In the genomic region with DNA sequence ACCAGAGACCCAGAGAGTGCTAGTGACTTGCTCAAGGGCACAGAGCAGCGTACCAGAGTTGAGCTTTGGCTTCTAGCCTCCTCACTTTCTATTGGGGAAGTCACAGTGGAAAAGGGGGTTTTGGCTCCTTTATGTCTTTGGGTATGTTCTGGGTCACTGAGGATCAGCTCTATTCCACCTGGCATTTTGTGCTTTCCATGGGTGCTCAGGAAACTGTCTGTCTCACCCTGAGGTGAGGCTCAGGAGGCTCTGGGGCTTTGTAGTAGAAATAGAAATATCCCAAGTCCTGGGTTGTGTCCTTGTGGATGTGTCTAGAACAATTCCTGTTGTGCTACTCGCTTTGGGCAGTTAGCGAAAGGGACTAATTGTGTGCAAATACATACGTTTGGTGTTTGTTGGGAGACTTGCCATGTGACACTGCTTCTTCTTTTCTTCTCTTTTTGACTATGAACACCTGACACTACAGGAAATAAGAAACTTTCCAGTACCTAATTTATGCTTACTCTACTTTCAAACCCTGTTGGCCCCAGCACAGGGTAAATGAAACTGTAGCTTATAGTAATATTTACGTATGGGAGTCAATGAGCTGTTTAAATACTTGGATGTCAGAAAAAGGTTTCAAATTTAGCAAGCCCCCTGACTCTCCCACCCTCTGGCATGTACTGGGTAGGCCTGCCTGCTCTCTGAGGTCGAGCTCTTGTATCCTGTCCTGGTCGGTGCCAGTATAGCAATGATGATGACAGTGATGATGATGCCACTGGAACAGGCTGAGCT, we compare ENCODE assay signal across 8 cellular contexts. TPM values are rescaled to one million over a fixed set of nuclear protein-coding genes. Genes with fewer than 3 reads are reported as not detected.
DNase-seq lines count a peak whose midpoint lies in the region; ATAC-seq, FAIRE-seq and TF ChIP-seq lines count a peak whose summit lies in the region.

No MANE protein-coding gene starts in this region.

- peak overlapping the region; percentile 34; the same call in 1 of the 2 replicates for H3K4me3 ChIP-seq in GM12878
- no peak overlapping the region for H3K4me3 ChIP-seq in vagina

- peak overlapping the region; percentile 70 for H3K4me2 ChIP-seq in GM12878 (ENCODE audit: control insufficient read depth, insufficient read depth)

- peak; percentile 85 for DNase-seq in activated effector memory CD4-positive, alpha-beta T cell treated with anti-CD3 and anti-CD28 coated beads, Interleukin-2, amount 50 U/mL, for 16 hours
- DNase-seq in activated effector memory CD4-positive, alpha-beta T cell treated with Interleukin-2 at 50 U/mL for 16 hours = no peak
- DNase-seq in GM12878 (ENCODE audit: low read depth, low spot score) (peak; percentile 82), vagina (ENCODE audit: extremely low spot score in 2 of 2) (no peak), RCC 7860 (ENCODE audit: low spot score) (no peak), kidney glomerular epithelial cell (lab: John Stamatoyannopoulos, UW) (no peak), NCI-H1694 (lab: John Stamatoyannopoulos, UW) (no peak)

- TF ChIP-seq CTCF in GM12878 (IDR thresholded peaks at IDR 0.05 in 2 of 3, conservative IDR thresholded peaks at IDR 0.05 in 1 of 3; ENCODE audit: control insufficient read depth in 2 of 3, extremely low read depth in 1 of 3, insufficient read depth in 1 of 3, low read depth in 3 of 3, low read length in 3 of 3) (no peak), vagina (IDR thresholded peaks at IDR 0.05) (no peak)

- TF ChIP-seq EP300 in GM12878 (IDR thresholded peaks at IDR 0.05; ENCODE audit: borderline replicate concordance in 1 of 2, control insufficient read depth in 1 of 2, low read depth in 2 of 2, low read length in 2 of 2) = peak; percentile 96

- peaks cover 74% of the 10 kb centered on the region for H3K4me1 ChIP-seq in GM12878 (ENCODE audit: control insufficient read depth, insufficient read depth, low read length)
- H3K4me1 ChIP-seq in vagina = peaks cover 91% of the 10 kb centered on the region

- peaks cover 9 to 15% of the 10 kb centered on the region in 2 experiments; a peak in 3 of 4 replicates for H3K36me3 ChIP-seq in GM12878 (ENCODE audit: control insufficient read depth in 2 of 2, insufficient read depth in 2 of 2, low read length in 1 of 2)
- no peaks in the 10 kb centered on the region for H3K36me3 ChIP-seq in vagina

- no peaks in the 10 kb centered on the region for H3K9me3 ChIP-seq in GM12878 (replicated peaks; ENCODE audit: control insufficient read depth, insufficient read depth, low read length)
- H3K9me3 ChIP-seq in vagina = no peaks in the 10 kb centered on the region

- H3K27me3 ChIP-seq in GM12878 (replicated peaks in 1 of 2; ENCODE audit: control insufficient read depth in 2 of 2, insufficient read depth in 2 of 2, low read length in 1 of 2) (no peaks in the 10 kb centered on the region), vagina (no peaks in the 10 kb centered on the region)

- peaks cover 72% of the 10 kb centered on the region for H3K79me2 ChIP-seq in GM12878 (ENCODE audit: control insufficient read depth, insufficient read depth, low read length)

- RAD21 ChIA-PET in GM12878 (lab: Charles Lee; ENCODE audit: unreplicated experiment) = interaction anchor here (0.8 to 4.1 kb wide), 26 partner anchors 9 to 155 kb away, joined by 3 to 194 read pairs (median 5); a partner anchor contains a TSS

- peak; percentile 86 for FAIRE-seq in GM12878 (lab: Jason Lieb, UNC)
- FAIRE-seq in RCC 7860 (lab: Jason Lieb, UNC) = no peak

- H2AFZ ChIP-seq in GM12878 (ENCODE audit: control insufficient read depth, low read depth, low read length) = no peak overlapping the region

- peak; percentile 18; the same call in 1 of the 2 replicates for TF ChIP-seq RAD21 in GM12878 (IDR thresholded peaks at IDR 0.05; ENCODE audit: insufficient read depth, low read depth, low read length)

- H3K27ac ChIP-seq in GM12878 (ENCODE audit: control insufficient read depth, insufficient read depth) (peak overlapping the region; percentile 98), vagina (peak overlapping the region; percentile 12)

- no peaks in the 10 kb centered on the region for H4K20me1 ChIP-seq in GM12878 (ENCODE audit: control insufficient read depth, insufficient read depth)

- peak overlapping the region; percentile 68 for H3K9ac ChIP-seq in GM12878 (ENCODE audit: control insufficient read depth, insufficient read depth, low read length)

- ATAC-seq in HG03378 (IDR thresholded peaks at IDR 0.05; ENCODE audit: unreplicated experiment) = peak; percentile 74
- peak; percentile 78 for ATAC-seq in GM12878

- in situ Hi-C loops in GM12878 (cut with MboI) = no loop called here

- intact Hi-C loops in GM12878 (cut with micrococcal nuclease; ENCODE audit: unreplicated experiment) = loop anchor here (1.0 to 5.0 kb wide), 3 partner anchors 16 to 141 kb away; a partner anchor contains a TSS
- intact Hi-C loops in vagina (cut with DNase I) = no loop called here

- WGBS in GM12878 (ENCODE audit: insufficient coverage, insufficient replicate concordance, low lambda C conversion rate, missing lambda C conversion rate) = 0% methylated on average over 7 of the region's 7 CpGs

- POLR2A ChIA-PET in GM12878 (lab: Charles Lee) = interaction anchor here (0.6 to 5.6 kb wide), 18 partner anchors 9 to 752 kb away, joined by 3 to 79 read pairs (median 5); a partner anchor contains a TSS

- TF ChIP-seq POLR2A in GM12878 (IDR thresholded peaks at IDR 0.05; ENCODE audit: low read depth, low read length) (peak; percentile 63), vagina (IDR thresholded peaks at IDR 0.05) (no peak)

- BruUV-seq in GM12878 (replicated peaks; lab: Mats Ljungman, UMichigan) = TSS peak; percentile 95

- SMC1A ChIA-PET in GM12878 (lab: Charles Lee; ENCODE audit: uncharacterized antibody, unreplicated experiment) = interaction anchor here (0.7 to 6.2 kb wide), 26 partner anchors 10 to 402 kb away, joined by 3 to 247 read pairs (median 4); a partner anchor contains a TSS

- CTCF ChIA-PET in GM12878 (lab: Yijun Ruan, JAX) = interaction anchor here (0.7 to 3.4 kb wide), 14 partner anchors 8 to 154 kb away, joined by 3 to 71 read pairs (median 4); no protein-coding TSS in a partner anchor

TF ChIP-seq in GM12878, 131 proteins besides CTCF, POLR2A, EP300 and RAD21 (continues in another document):
- TF ChIP-seq ZNF274 (IDR thresholded peaks at IDR 0.05; ENCODE audit: insufficient read depth, insufficient read length) (no peak), NFYA (IDR thresholded peaks at IDR 0.05; ENCODE audit: borderline replicate concordance, low read depth, low read length) (no peak), POU2F2 (IDR thresholded peaks at IDR 0.05; ENCODE audit: borderline replicate concordance, low read depth, low read length) (peak; percentile 77; the same call in 2 of the 3 replicates), RBBP5 (conservative IDR thresholded peaks at IDR 0.05) (no peak), SREBF2 (IDR thresholded peaks at IDR 0.05; ENCODE audit: low read length) (no peak), STAT3 (IDR thresholded peaks at IDR 0.05; ENCODE audit: low read depth, low read length) (peak; percentile 93; the same call in 1 of the 2 replicates)
- TF ChIP-seq, protein P1, sequence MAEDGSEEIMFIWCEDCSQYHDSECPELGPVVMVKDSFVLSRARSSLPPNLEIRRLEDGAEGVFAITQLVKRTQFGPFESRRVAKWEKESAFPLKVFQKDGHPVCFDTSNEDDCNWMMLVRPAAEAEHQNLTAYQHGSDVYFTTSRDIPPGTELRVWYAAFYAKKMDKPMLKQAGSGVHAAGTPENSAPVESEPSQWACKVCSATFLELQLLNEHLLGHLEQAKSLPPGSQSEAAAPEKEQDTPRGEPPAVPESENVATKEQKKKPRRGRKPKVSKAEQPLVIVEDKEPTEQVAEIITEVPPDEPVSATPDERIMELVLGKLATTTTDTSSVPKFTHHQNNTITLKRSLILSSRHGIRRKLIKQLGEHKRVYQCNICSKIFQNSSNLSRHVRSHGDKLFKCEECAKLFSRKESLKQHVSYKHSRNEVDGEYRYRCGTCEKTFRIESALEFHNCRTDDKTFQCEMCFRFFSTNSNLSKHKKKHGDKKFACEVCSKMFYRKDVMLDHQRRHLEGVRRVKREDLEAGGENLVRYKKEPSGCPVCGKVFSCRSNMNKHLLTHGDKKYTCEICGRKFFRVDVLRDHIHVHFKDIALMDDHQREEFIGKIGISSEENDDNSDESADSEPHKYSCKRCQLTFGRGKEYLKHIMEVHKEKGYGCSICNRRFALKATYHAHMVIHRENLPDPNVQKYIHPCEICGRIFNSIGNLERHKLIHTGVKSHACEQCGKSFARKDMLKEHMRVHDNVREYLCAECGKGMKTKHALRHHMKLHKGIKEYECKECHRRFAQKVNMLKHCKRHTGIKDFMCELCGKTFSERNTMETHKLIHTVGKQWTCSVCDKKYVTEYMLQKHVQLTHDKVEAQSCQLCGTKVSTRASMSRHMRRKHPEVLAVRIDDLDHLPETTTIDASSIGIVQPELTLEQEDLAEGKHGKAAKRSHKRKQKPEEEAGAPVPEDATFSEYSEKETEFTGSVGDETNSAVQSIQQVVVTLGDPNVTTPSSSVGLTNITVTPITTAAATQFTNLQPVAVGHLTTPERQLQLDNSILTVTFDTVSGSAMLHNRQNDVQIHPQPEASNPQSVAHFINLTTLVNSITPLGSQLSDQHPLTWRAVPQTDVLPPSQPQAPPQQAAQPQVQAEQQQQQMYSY (CRISPR knock-in tag; IDR thresholded peaks at IDR 0.05) = no peak

RNA-seq across cellular contexts. Expression of a gene that starts 35.6 kb away (rescaled TPM):
- 119 and 128 TPM in 2 replicates for total RNA-seq in GM12878 (2013; cell fraction: nucleolus; rRNA removed)
- total RNA-seq in GM12878 (2014; rRNA removed) (12.2 and 15.6 TPM in 2 replicates), GM12878 (2014; rRNA removed; fragmentation: Illumina TruSeq; extraction: Trizol) (11.7 and 13.3 TPM in 2 replicates), GM12878 (2021) (39.9 and 40.0 TPM in 2 replicates), vagina (53.5 TPM)
- 17.0 TPM for polyA plus RNA-seq in GM12878 (2011; ENCODE audit: low read depth)
- polyA plus RNA-seq in GM12878 (2011; rRNA removed) (15.0 and 28.2 TPM in 2 replicates), GM12878 (2014; fragmentation: Illumina TruSeq; extraction: Trizol) (31.9 and 43.2 TPM in 2 replicates), GM12878 (2014; fragmentation: Nextera tagmentation; extraction: Ambion mirVana) (1 to 10 TPM; 5.6 to 6.6 TPM), GM12878 (2014; rRNA removed) (22.4 and 27.7 TPM in 2 replicates), GM12878 (2016; fragmentation: Nextera tagmentation; extraction: Ambion mirVana) (10 to 100 TPM in 1 of 2 experiments, 1 to 10 TPM in 1; 8.0 to 18.7 TPM)
- polyA plus RNA-seq in GM12878 (2011; cell fraction: cytosol; rRNA removed) = 21.5 and 22.5 TPM in 2 replicates
- 85.6 and 92.9 TPM in 2 replicates for polyA plus RNA-seq in GM12878 (2011; cell fraction: nucleus; rRNA removed)
- polyA plus RNA-seq in GM12878 (2012) = 41.6 and 42.7 TPM in 2 replicates
- 23.3 and 26.4 TPM in 2 replicates for polyA minus RNA-seq in GM12878 (2011; rRNA and poly(A)+ RNA removed)
- polyA minus RNA-seq in GM12878 (2011; cell fraction: cytosol; rRNA and poly(A)+ RNA removed) = 11.1 and 14.3 TPM in 2 replicates
- 17.3 and 26.6 TPM in 2 replicates for polyA minus RNA-seq in GM12878 (2011; cell fraction: nucleus; rRNA and poly(A)+ RNA removed)

Comparison
In these comparisons a context has a peak if more than half of its experiments do, and no peak if none do; other contexts are left out.
1. DNase-seq: peak in activated effector memory CD4-positive, alpha-beta T cell treated with anti-CD3 and anti-CD28 coated beads, Interleukin-2, amount 50 U/mL, for 16 hours (single experiment) and GM12878 (single experiment); none in activated effector memory CD4-positive, alpha-beta T cell treated with Interleukin-2 at 50 U/mL for 16 hours (single experiment), vagina (0 of 2), RCC 7860 (single experiment), kidney glomerular epithelial cell (single experiment) and NCI-H1694 (single experiment).